Comparison of ENCODE assay signal across 19 cellular contexts in genomic region chr2:6771539-6772365, GRCh38.
DNase-seq lines count a peak whose midpoint lies in the region; ATAC-seq, FAIRE-seq and TF ChIP-seq lines count a peak whose summit lies in the region.
"Had no signal": no experiment of that assay in that cellular context is flagged by ENCODE, and none has a peak within 500 bp of the region (broad histone marks: within the 10 kb centered on the region; RNA-seq: fewer than 3 reads in every experiment).

No MANE protein-coding gene starts in this region.

- no peaks in the 10 kb centered on the region for H3K4me1 ChIP-seq in PC-3 (ENCODE audit: insufficient read depth, low read length)
- no peaks in the 10 kb centered on the region for H3K4me1 ChIP-seq in prostate gland (replicated peaks)
- H3K4me1 ChIP-seq: parathyroid adenoma had no signal

- POLR2A ChIA-PET in PC-3 (lab: Charles Lee; ENCODE audit: unreplicated experiment): no interaction called here

- no peaks in the 10 kb centered on the region for H4K20me1 ChIP-seq in PC-3 (ENCODE audit: low read length)

- H3K4me2 ChIP-seq in PC-3 (ENCODE audit: low read length): no peak overlapping the region

- H3K9me3 ChIP-seq in PC-3 (ENCODE audit: low read length): no peaks in the 10 kb centered on the region
- no peaks in the 10 kb centered on the region for H3K9me3 ChIP-seq in prostate gland

- H3K4me3 ChIP-seq in H7 (ENCODE audit: insufficient read depth, low read depth, low read length) (no peak overlapping the region), PC-3 (ENCODE audit: low read length) (no peak overlapping the region), prostate gland (no peak overlapping the region)

- BruUV-seq in PC-3 (replicated peaks; lab: Mats Ljungman, UMichigan): no TSS peak

- no peaks in the 10 kb centered on the region for H3K9me2 ChIP-seq in PC-3 (replicated peaks; ENCODE audit: low read length)

- no peaks in the 10 kb centered on the region for H3K79me2 ChIP-seq in PC-3 (ENCODE audit: low read length)
- H3K79me2 ChIP-seq: parathyroid adenoma had no signal

- H3K9ac ChIP-seq in PC-3 (ENCODE audit: low read length): no peak overlapping the region
- H3K9ac ChIP-seq: parathyroid adenoma had no signal

- H3K27me3 ChIP-seq in H7 (ENCODE audit: control insufficient read depth, insufficient read depth, low read length): no peaks in the 10 kb centered on the region; the same call in 1 of the 2 replicates
- peaks cover 22% of the 10 kb centered on the region for H3K27me3 ChIP-seq in PC-3 (ENCODE audit: low read length)
- H3K27me3 ChIP-seq in prostate gland (replicated peaks; ENCODE audit: insufficient read depth): peaks cover 2% of the 10 kb centered on the region

- intact Hi-C loops in PC-3 (cut with micrococcal nuclease): loop anchor here (5.0 kb wide), 1 partner anchor 1779 kb away; no protein-coding TSS in a partner anchor
- intact Hi-C loops in prostate gland (cut with DNase I): no loop called here

- DNase-seq in H7: peak; percentile 63
- no peak for DNase-seq in PC-3
- DNase-seq in glutamatergic neuron: peak; percentile 79
- peak; percentile 12 for DNase-seq in putamen (ENCODE audit: low spot score)
- no peak for DNase-seq in RCC 7860 (ENCODE audit: low spot score)
- DNase-seq in activated naive CD8-positive, alpha-beta T cell treated with anti-CD3 and anti-CD28 coated beads for 36 hours: no peak
- no peak for DNase-seq in prostate gland (ENCODE audit: low spot score)
- DNase-seq: activated CD4-positive, CD25-positive, alpha-beta regulatory T cell treated with anti-CD3 and anti-CD28 coated beads, Interleukin-2, amount 50 U/mL, for 72 hours; activated CD8-positive, alpha-beta memory T cell treated with anti-CD3 and anti-CD28 coated beads, Interleukin-2, amount 10 ng/mL, durations not matched to agents 7 days and 5 days; activated naive CD8-positive, alpha-beta T cell treated with anti-CD3 and anti-CD28 coated beads, Interleukin-2, amount 50 U/mL, for 24 hours; AML-193; left ventricle myocardium superior; NCI-H1436 treated with DMSO at 0.1 percent for 48 hours; small intestine; stimulated activated CD8-positive, alpha-beta memory T cell treated with anti-CD3 and anti-CD28 coated beads, Interleukin-4, amount 100 ng/mL, for 48 hours had no signal

- CTCF ChIA-PET in PC-3 (lab: Charles Lee): no interaction called here

- no peaks in the 10 kb centered on the region for H3K36me3 ChIP-seq in H7 (replicated peaks; ENCODE audit: control insufficient read depth, insufficient read depth, low read length)
- H3K36me3 ChIP-seq in PC-3 (ENCODE audit: low read depth, low read length): no peaks in the 10 kb centered on the region
- no peaks in the 10 kb centered on the region for H3K36me3 ChIP-seq in prostate gland

- H3K36me3 Mint-ChIP-seq in glutamatergic neuron (ENCODE audit: unreplicated experiment): no peaks in the 10 kb centered on the region
- H3K36me3 Mint-ChIP-seq in activated naive CD8-positive, alpha-beta T cell treated with anti-CD3 and anti-CD28 coated beads for 36 hours: no peaks in the 10 kb centered on the region
- H3K36me3 Mint-ChIP-seq: activated CD8-positive, alpha-beta memory T cell treated with anti-CD3 and anti-CD28 coated beads, Interleukin-2, amount 10 ng/mL, durations not matched to agents 7 days and 5 days had no signal

- H3K9me3 Mint-ChIP-seq in glutamatergic neuron (ENCODE audit: unreplicated experiment): peaks cover 18% of the 10 kb centered on the region
- no peaks in the 10 kb centered on the region for H3K9me3 Mint-ChIP-seq in activated naive CD8-positive, alpha-beta T cell treated with anti-CD3 and anti-CD28 coated beads for 36 hours
- H3K9me3 Mint-ChIP-seq: activated naive CD8-positive, alpha-beta T cell treated with anti-CD3 and anti-CD28 coated beads, Interleukin-2, amount 50 U/mL, for 24 hours; activated T-helper 2 cell treated with anti-CD3 and anti-CD28 coated beads, Interferon-gamma antibody, Interleukin-2, Interleukin-4, amounts not matched to agents 10 μg/mL and 5 μg/mL and 100 μg/mL, durations not matched to agents 14 hours and 24 hours and 36 hours had no signal

- no peak for TF ChIP-seq POLR2A in prostate gland (IDR thresholded peaks at IDR 0.05)

- peak overlapping the region; percentile 99 for H3K27ac Mint-ChIP-seq in glutamatergic neuron (ENCODE audit: unreplicated experiment)
- no peak overlapping the region for H3K27ac Mint-ChIP-seq in activated naive CD8-positive, alpha-beta T cell treated with anti-CD3 and anti-CD28 coated beads for 36 hours
- H3K27ac Mint-ChIP-seq: activated CD8-positive, alpha-beta memory T cell treated with anti-CD3 and anti-CD28 coated beads, Interleukin-2, amount 10 ng/mL, durations not matched to agents 7 days and 5 days; activated naive CD8-positive, alpha-beta T cell treated with anti-CD3 and anti-CD28 coated beads, Interleukin-2, amount 50 U/mL, for 24 hours; activated T-helper 2 cell treated with anti-CD3 and anti-CD28 coated beads, Interferon-gamma antibody, Interleukin-2, Interleukin-4, amounts not matched to agents 10 μg/mL and 5 μg/mL and 100 μg/mL, durations not matched to agents 14 hours and 24 hours and 36 hours had no signal

- no peak for FAIRE-seq in RCC 7860 (lab: Jason Lieb, UNC)
- FAIRE-seq: G401.6, GM12892, small intestine had no signal

- peak overlapping the region; percentile 91 for H3K4me3 Mint-ChIP-seq in glutamatergic neuron (ENCODE audit: unreplicated experiment)
- no peak overlapping the region for H3K4me3 Mint-ChIP-seq in activated naive CD8-positive, alpha-beta T cell treated with anti-CD3 and anti-CD28 coated beads for 36 hours
- H3K4me3 Mint-ChIP-seq: activated CD8-positive, alpha-beta memory T cell treated with anti-CD3 and anti-CD28 coated beads, Interleukin-2, amount 10 ng/mL, durations not matched to agents 7 days and 5 days; activated naive CD8-positive, alpha-beta T cell treated with anti-CD3 and anti-CD28 coated beads, Interleukin-2, amount 50 U/mL, for 24 hours had no signal

- no peaks in the 10 kb centered on the region for H3F3A ChIP-seq in PC-3 (ENCODE audit: low read length, unreplicated experiment)

- no peak for TF ChIP-seq CTCF in PC-3 (conservative IDR thresholded peaks at IDR 0.05; ENCODE audit: low read depth, low read length)
- TF ChIP-seq CTCF in glutamatergic neuron (IDR thresholded peaks at IDR 0.05; ENCODE audit: partially characterized antibody, unreplicated experiment): peak; percentile 29
- TF ChIP-seq CTCF in prostate gland (IDR thresholded peaks at IDR 0.05): no peak

- H3K4me1 Mint-ChIP-seq in glutamatergic neuron (ENCODE audit: low read depth, unreplicated experiment): peaks cover 30% of the 10 kb centered on the region
- peaks cover 6% of the 10 kb centered on the region for H3K4me1 Mint-ChIP-seq in activated naive CD8-positive, alpha-beta T cell treated with anti-CD3 and anti-CD28 coated beads for 36 hours
- H3K4me1 Mint-ChIP-seq: activated CD8-positive, alpha-beta memory T cell treated with anti-CD3 and anti-CD28 coated beads, Interleukin-2, amount 10 ng/mL, durations not matched to agents 7 days and 5 days had no signal

- ATAC-seq in PC-3: no peak
- ATAC-seq: activated CD8-positive, alpha-beta memory T cell treated with anti-CD3 and anti-CD28 coated beads, Interleukin-2, amount 10 ng/mL, durations not matched to agents 7 days and 5 days; activated naive CD8-positive, alpha-beta T cell treated with anti-CD3 and anti-CD28 coated beads, Interleukin-2, amount 50 U/mL, for 24 hours had no signal

- peaks cover 17% of the 10 kb centered on the region for H3K27me3 Mint-ChIP-seq in glutamatergic neuron (ENCODE audit: unreplicated experiment)
- H3K27me3 Mint-ChIP-seq in activated naive CD8-positive, alpha-beta T cell treated with anti-CD3 and anti-CD28 coated beads for 36 hours: peaks cover 32% of the 10 kb centered on the region

- H3K27ac ChIP-seq in PC-3 (ENCODE audit: low read length) (no peak overlapping the region), prostate gland (no peak overlapping the region)
- H3K27ac ChIP-seq: parathyroid adenoma had no signal

- 72% methylated on average over 16 of the region's 16 CpGs for WGBS in prostate gland

- 0 out of 2 replicates have a peak overlapping the region, but pooled peaks have one; percentile 12 for H2AFZ ChIP-seq in PC-3 (ENCODE audit: low read length)
- H2AFZ ChIP-seq: parathyroid adenoma had no signal

Comparison
In these comparisons a context has a peak if more than half of its experiments do, and no peak if none do; other contexts are left out.
1. DNase-seq: peak in H7 (single experiment), glutamatergic neuron (single experiment) and putamen (single experiment); none in PC-3 (single experiment), RCC 7860 (single experiment), activated naive CD8-positive, alpha-beta T cell treated with anti-CD3 and anti-CD28 coated beads for 36 hours (single experiment) and prostate gland (single experiment).